23 cellular contexts compared by ENCODE assay signal in genomic region chr13:59562924-59563323, GRCh38.
A peak's percentile ranks its signal among the peaks of the same experiment; 100 is the strongest.
DNase-seq lines count a peak whose midpoint lies in the region; ATAC-seq, FAIRE-seq and TF ChIP-seq lines count a peak whose summit lies in the region.
"Had no signal": no experiment of that assay in that cellular context is flagged by ENCODE, and none has a peak within 500 bp of the region (broad histone marks: within the 10 kb centered on the region; RNA-seq: fewer than 3 reads in every experiment).

No MANE protein-coding gene starts in this region.

- no peak for TF ChIP-seq CTCF in bronchial epithelial cell (IDR thresholded peaks at IDR 0.05; ENCODE audit: insufficient read depth, low read length, severe bottlenecking)
- TF ChIP-seq CTCF in testis (IDR thresholded peaks at IDR 0.05): no peak

- H4K91ac ChIP-seq in mesenchymal stem cell (ENCODE audit: low read length): no peak overlapping the region

- H3K4ac ChIP-seq in mesenchymal stem cell (ENCODE audit: low read depth in 1 of 2, low read length in 2 of 2): no peak overlapping the region

- H2BK15ac ChIP-seq in mesenchymal stem cell (ENCODE audit: low read depth, poor library complexity, severe bottlenecking): no peak overlapping the region

- H3K4me1 ChIP-seq in mesenchymal stem cell (ENCODE audit: control insufficient read depth, insufficient read depth, low read depth, low read length) (no peaks in the 10 kb centered on the region), testis (no peaks in the 10 kb centered on the region)

- intact Hi-C loops in testis (cut with DNase I; ENCODE audit: low total_unique reads): no loop called here

- H3K9me3 ChIP-seq in mesenchymal stem cell (ENCODE audit: control insufficient read depth, low read length): peaks cover 6% of the 10 kb centered on the region
- no peaks in the 10 kb centered on the region for H3K9me3 ChIP-seq in testis
- H3K9me3 ChIP-seq: BE2C had no signal

- FAIRE-seq in bronchial epithelial cell (lab: Jason Lieb, UNC): no peak
- FAIRE-seq: A204.1, H54, HepG2 had no signal

- no peak overlapping the region for H3K23ac ChIP-seq in mesenchymal stem cell (ENCODE audit: low read length in 2 of 2)

- DNase-seq in NCI-H69 (lab: John Stamatoyannopoulos, UW): peak; percentile 19
- peak; percentile 12 for DNase-seq in UCSD-AML1 (lab: John Stamatoyannopoulos, UW; ENCODE audit: unreplicated experiment)
- peak; percentile 7 for DNase-seq in bronchial epithelial cell (ENCODE audit: low read depth)
- no peak for DNase-seq in mesenchymal stem cell
- DNase-seq in testis: no peak
- DNase-seq in HK-2 (ENCODE audit: unreplicated experiment): no peak
- no peak for DNase-seq in activated T-cell treated with anti-CD3 and anti-CD28 coated beads, Interleukin-2, amount 50 U/mL, for 48 hours
- DNase-seq: ACHN; BE2C; C1 segment of cervical spinal cord; CD4-positive, CD25-positive, alpha-beta regulatory T cell; CD8-positive, alpha-beta memory T cell; COR-L47; DMS 273 treated with DMSO at 0.1 percent for 48 hours; DMS79 treated with DMSO at 0.1 percent for 48 hours; GF-D8; GM23248; HCEC 1CT had no signal

- H2BK120ac ChIP-seq in mesenchymal stem cell (ENCODE audit: low read depth, low read length): no peak overlapping the region

- no peak overlapping the region for H2BK12ac ChIP-seq in mesenchymal stem cell (ENCODE audit: low read length in 2 of 2)

- WGBS in mesenchymal stem cell: 93% methylated on average over 4 of the region's 4 CpGs
- 96 to 99% methylated on average over 4 of the region's 4 CpGs for WGBS in testis, 2 donors

- no peak overlapping the region for H3K27ac ChIP-seq in mesenchymal stem cell (ENCODE audit: low read length, poor library complexity, severe bottlenecking)
- H3K27ac ChIP-seq in testis: no peak overlapping the region
- H3K27ac ChIP-seq: GM23248, KMS-11 had no signal

- no peak overlapping the region for H2AK5ac ChIP-seq in mesenchymal stem cell (ENCODE audit: low read length, severe bottlenecking)

- no peak for ATAC-seq in GM21528 (IDR thresholded peaks at IDR 0.05; ENCODE audit: low FRiP score, unreplicated experiment)
- ATAC-seq: HepG2 had no signal

- peak overlapping the region in 1 of 2 experiments; percentile 24 for H3K18ac ChIP-seq in mesenchymal stem cell (ENCODE audit: low read depth in 1 of 2, low read length in 2 of 2)

- H3K36me3 ChIP-seq in bronchial epithelial cell (ENCODE audit: control insufficient read depth, insufficient read depth, low read length) (no peaks in the 10 kb centered on the region), mesenchymal stem cell (ENCODE audit: control insufficient read depth in 1 of 2, insufficient read depth in 2 of 2, low read depth in 1 of 2, low read length in 2 of 2) (no peaks in the 10 kb centered on the region), testis (ENCODE audit: low read depth, missing control alignments) (no peaks in the 10 kb centered on the region)
- H3K36me3 ChIP-seq: BE2C had no signal

- H3K4me2 ChIP-seq in mesenchymal stem cell (ENCODE audit: low read length, poor library complexity, severe bottlenecking): no peak overlapping the region
- H3K4me2 ChIP-seq: KMS-11 had no signal

- no peak overlapping the region for H2BK5ac ChIP-seq in mesenchymal stem cell (ENCODE audit: low read depth, low read length, poor library complexity, severe bottlenecking)

- H2AFZ ChIP-seq in mesenchymal stem cell (ENCODE audit: low read depth, low read length): peak overlapping the region; percentile 23
- H2AFZ ChIP-seq: GM23248 had no signal

- H3K27me3 ChIP-seq in bronchial epithelial cell (ENCODE audit: control insufficient read depth, insufficient read depth, low read length) (no peaks in the 10 kb centered on the region), mesenchymal stem cell (ENCODE audit: control insufficient read depth in 1 of 2, insufficient read depth in 1 of 2, low read length in 2 of 2) (no peaks in the 10 kb centered on the region), testis (no peaks in the 10 kb centered on the region)
- H3K27me3 ChIP-seq: BE2C had no signal

- H3K4me3 ChIP-seq in bronchial epithelial cell (ENCODE audit: low read depth, low read length): no peak overlapping the region
- H3K4me3 ChIP-seq in mesenchymal stem cell (ENCODE audit: insufficient read depth in 1 of 2, low read depth in 1 of 2, low read length in 2 of 2): no peak overlapping the region
- no peak overlapping the region for H3K4me3 ChIP-seq in testis
- H3K4me3 ChIP-seq: GM23248 had no signal

- no peak overlapping the region for H3K9ac ChIP-seq in mesenchymal stem cell (ENCODE audit: low read length)
- H3K9ac ChIP-seq: GM23248, KMS-11 had no signal

- no peaks in the 10 kb centered on the region for H3K79me1 ChIP-seq in mesenchymal stem cell (replicated peaks; ENCODE audit: low read length, poor library complexity, severe bottlenecking)

- TF ChIP-seq POLR2A in testis (IDR thresholded peaks at IDR 0.05): no peak

- peak overlapping the region in 1 of 2 experiments; percentile 48 for H3K14ac ChIP-seq in mesenchymal stem cell (ENCODE audit: low read length in 2 of 2)

- H4K8ac ChIP-seq in mesenchymal stem cell (ENCODE audit: low read length): no peak overlapping the region

Comparison
In these comparisons a context has a peak if more than half of its experiments do, and no peak if none do; other contexts are left out.
1. DNase-seq: peak in NCI-H69 (single experiment), UCSD-AML1 (single experiment) and bronchial epithelial cell (single experiment); none in mesenchymal stem cell (single experiment), testis (single experiment), HK-2 (single experiment) and activated T-cell treated with anti-CD3 and anti-CD28 coated beads, Interleukin-2, amount 50 U/mL, for 48 hours (0 of 2).